ENCODE assay signal across 18 cellular contexts in genomic region chr6:139519571-139520031, GRCh38.
DNase-seq lines count a peak whose midpoint lies in the region; ATAC-seq and TF ChIP-seq lines count a peak whose summit lies in the region.
"Had no signal": no experiment of that assay in that cellular context is flagged by ENCODE, and none has a peak within 500 bp of the region (broad histone marks: within the 10 kb centered on the region; RNA-seq: fewer than 3 reads in every experiment).

No MANE protein-coding gene starts in this region.

- no peak for TF ChIP-seq POLR2A in NB4 (IDR thresholded peaks at IDR 0.05; ENCODE audit: extremely low read depth, insufficient read length)

- H3K4me3 ChIP-seq in CD8-positive, alpha-beta memory T cell (ENCODE audit: low read length), result no peak overlapping the region
- H3K4me3 ChIP-seq in NB4 (ENCODE audit: low read depth, low read length), result no peak overlapping the region
- H3K4me3 ChIP-seq in fibroblast of mammary gland (ENCODE audit: control insufficient read depth, low read depth, low read length), result no peak overlapping the region
- no peak overlapping the region for H3K4me3 ChIP-seq in parathyroid adenoma (ENCODE audit: low read depth, low read length)
- H3K4me3 ChIP-seq in coronary artery, result no peak overlapping the region
- H3K4me3 ChIP-seq: GM12878, Peyer's patch had no signal

- H3K4me3 Mint-ChIP-seq in CD8-positive, alpha-beta memory T cell, result no peak overlapping the region
- H3K4me3 Mint-ChIP-seq: T-helper 17 cell had no signal

- H3K27me3 Mint-ChIP-seq in CD8-positive, alpha-beta memory T cell, result no peaks in the 10 kb centered on the region
- H3K27me3 Mint-ChIP-seq: T-helper 17 cell had no signal

- peaks cover 0 to 4% (median 0%) of the 10 kb centered on the region in 3 donors for H3K36me3 Mint-ChIP-seq in CD8-positive, alpha-beta memory T cell

- H3K4me2 ChIP-seq in parathyroid adenoma (ENCODE audit: low read length), result no peak overlapping the region

- H3K4me1 ChIP-seq in CD8-positive, alpha-beta memory T cell (ENCODE audit: insufficient read depth, low read length), result no peaks in the 10 kb centered on the region
- H3K4me1 ChIP-seq in parathyroid adenoma, result peaks cover 44% of the 10 kb centered on the region
- H3K4me1 ChIP-seq: Peyer's patch had no signal

- H3K9ac ChIP-seq in parathyroid adenoma, result no peak overlapping the region

- no peaks in the 10 kb centered on the region for H3K27me3 ChIP-seq in CD8-positive, alpha-beta memory T cell (ENCODE audit: insufficient read depth, low read length, poor library complexity, severe bottlenecking)
- no peaks in the 10 kb centered on the region for H3K27me3 ChIP-seq in parathyroid adenoma (ENCODE audit: control insufficient read depth, insufficient read depth, low read length)
- H3K27me3 ChIP-seq: Peyer's patch had no signal

- TF ChIP-seq CTCF in NB4 (IDR thresholded peaks at IDR 0.05; ENCODE audit: low read depth, low read length) (no peak), fibroblast of mammary gland (conservative IDR thresholded peaks at IDR 0.05; ENCODE audit: control insufficient read depth, insufficient read depth, low read depth, low read length) (no peak), parathyroid adenoma (IDR thresholded peaks at IDR 0.05) (no peak), coronary artery (IDR thresholded peaks at IDR 0.05) (no peak)

- ATAC-seq in HG03159 (IDR thresholded peaks at IDR 0.05; ENCODE audit: unreplicated experiment) (no peak), GM19351 (IDR thresholded peaks at IDR 0.05; ENCODE audit: unreplicated experiment) (no peak)
- ATAC-seq: GM12878, T-helper 17 cell had no signal

- CTCF ChIA-PET in CD8-positive, alpha-beta memory T cell (lab: Charles Lee), result no interaction called here

- H3K79me2 ChIP-seq in parathyroid adenoma, result no peaks in the 10 kb centered on the region

- no peak for DNase-seq in CD8-positive, alpha-beta memory T cell
- DNase-seq in NB4 (ENCODE audit: low read depth) (peak; percentile 20), fibroblast of mammary gland (ENCODE audit: low read depth) (peak; percentile 77), MV-4-11 (lab: John Stamatoyannopoulos, UW) (no peak), coronary artery (ENCODE audit: low spot score) (no peak)
- DNase-seq: activated CD4-positive, alpha-beta T cell treated with anti-CD3 and anti-CD28 coated beads for 48 hours; islet precursor cell; NCI-H1436 treated with DMSO at 0.1 percent for 48 hours; NCI-H524; Peyer's patch; retina; stimulated activated CD4-positive, alpha-beta T cell treated with anti-CD3 and anti-CD28 coated beads, Interleukin-2, amount 100 ng/mL, for 48 hours; T-helper 17 cell had no signal

- H3K9me3 ChIP-seq in CD8-positive, alpha-beta memory T cell (ENCODE audit: low read length), result no peaks in the 10 kb centered on the region
- H3K9me3 ChIP-seq in parathyroid adenoma (ENCODE audit: control insufficient read depth, low read length), result no peaks in the 10 kb centered on the region
- H3K9me3 ChIP-seq: Peyer's patch had no signal

- POLR2A ChIA-PET in CD8-positive, alpha-beta memory T cell (lab: Charles Lee), result interaction anchor here (0.9 kb wide), 1 partner anchor 9 kb away, joined by 3 read pairs; no protein-coding TSS in a partner anchor

- no peak overlapping the region for H3K27ac Mint-ChIP-seq in CD8-positive, alpha-beta memory T cell
- H3K27ac Mint-ChIP-seq: T-helper 17 cell had no signal

- H3K4me1 Mint-ChIP-seq in CD8-positive, alpha-beta memory T cell, result peaks cover 4 to 10% (median 8%) of the 10 kb centered on the region in 3 donors

- H3K36me3 ChIP-seq in CD8-positive, alpha-beta memory T cell (ENCODE audit: insufficient read depth, low read length), result no peaks in the 10 kb centered on the region
- H3K36me3 ChIP-seq in parathyroid adenoma (ENCODE audit: control insufficient read depth, insufficient read depth, low read length), result no peaks in the 10 kb centered on the region
- H3K36me3 ChIP-seq: Peyer's patch had no signal

- no peaks in the 10 kb centered on the region for H3K9me3 Mint-ChIP-seq in CD8-positive, alpha-beta memory T cell

- H3K27ac ChIP-seq in CD8-positive, alpha-beta memory T cell (ENCODE audit: low read depth, low read length), result peak overlapping the region; percentile 15
- peak overlapping the region; percentile 26 for H3K27ac ChIP-seq in parathyroid adenoma
- H3K27ac ChIP-seq in coronary artery, result peak overlapping the region in 1 of 2 donors; percentile 30
- H3K27ac ChIP-seq: C4-2B, Peyer's patch had no signal

- H2AFZ ChIP-seq in parathyroid adenoma, result peak overlapping the region; percentile 27

Comparison
In these comparisons a context has a peak if more than half of its experiments do, and no peak if none do; other contexts are left out.
1. DNase-seq: peak in NB4 (single experiment) and fibroblast of mammary gland (single experiment); none in CD8-positive, alpha-beta memory T cell (0 of 5), MV-4-11 (single experiment) and coronary artery (single experiment).